Comparison of ENCODE assay signal across 9 cellular contexts in genomic region chr5:132295505-132296411, GRCh38. TPM values are rescaled to one million over a fixed set of nuclear protein-coding genes. Genes with fewer than 3 reads are reported as not detected.
DNase-seq lines count a peak whose midpoint lies in the region; ATAC-seq and TF ChIP-seq lines count a peak whose summit lies in the region.
"Had no signal": no experiment of that assay in that cellular context is flagged by ENCODE, and none has a peak within 500 bp of the region (broad histone marks: within the 10 kb centered on the region; RNA-seq: fewer than 3 reads in every experiment).

No MANE protein-coding gene starts in this region.

- ATAC-seq in activated CD8-positive, alpha-beta T cell treated with anti-CD3 and anti-CD28 coated beads, Interleukin-2, amount 10 ng/mL, durations not matched to agents 7 days and 5 days = no peak
- ATAC-seq in foreskin keratinocyte = no peak
- no peak for ATAC-seq in stimulated activated effector memory CD8-positive, alpha-beta T cell treated with anti-CD3 and anti-CD28 coated beads, Interleukin-12 subunit alpha, Interleukin-12 subunit beta, amount 100 ng/mL, for 72 hours

- H3K9me3 Mint-ChIP-seq in T-helper 1 cell treated with Interleukin-12 subunit alpha and Interleukin-12 subunit beta and Interleukin-4 antibody, amounts not matched to agents 30 μg/mL and 1 μg/mL, for 36 hours = no peaks in the 10 kb centered on the region
- H3K9me3 Mint-ChIP-seq in activated CD8-positive, alpha-beta T cell treated with anti-CD3 and anti-CD28 coated beads, Interleukin-2, amount 10 ng/mL, durations not matched to agents 7 days and 5 days (ENCODE audit: insufficient read depth) = no peaks in the 10 kb centered on the region
- no peaks in the 10 kb centered on the region for H3K9me3 Mint-ChIP-seq in stimulated activated effector memory CD8-positive, alpha-beta T cell treated with anti-CD3 and anti-CD28 coated beads, Interleukin-12 subunit alpha, Interleukin-12 subunit beta, amount 100 ng/mL, for 72 hours

- H3K27me3 ChIP-seq in foreskin keratinocyte = no peaks in the 10 kb centered on the region

- H3K4me1 ChIP-seq in foreskin keratinocyte = peaks cover 13% of the 10 kb centered on the region

- H3K36me3 Mint-ChIP-seq in T-helper 1 cell treated with Interleukin-12 subunit alpha and Interleukin-12 subunit beta and Interleukin-4 antibody, amounts not matched to agents 30 μg/mL and 1 μg/mL, for 36 hours (ENCODE audit: low read depth) = no peaks in the 10 kb centered on the region
- H3K36me3 Mint-ChIP-seq in activated CD8-positive, alpha-beta T cell treated with anti-CD3 and anti-CD28 coated beads, Interleukin-2, amount 10 ng/mL, durations not matched to agents 7 days and 5 days (ENCODE audit: low read depth) = no peaks in the 10 kb centered on the region
- H3K36me3 Mint-ChIP-seq in stimulated activated effector memory CD8-positive, alpha-beta T cell treated with anti-CD3 and anti-CD28 coated beads, Interleukin-12 subunit alpha, Interleukin-12 subunit beta, amount 100 ng/mL, for 72 hours = peaks cover 10% of the 10 kb centered on the region

- CTCF ChIA-PET in activated CD8-positive, alpha-beta T cell treated with anti-CD3 and anti-CD28 coated beads, Interleukin-2, amount 10 ng/mL, durations not matched to agents 7 days and 5 days (lab: Charles Lee) = interaction anchor here (1.8 kb wide), 1 partner anchor 57 kb away, joined by 5 read pairs; no protein-coding TSS in a partner anchor

- H3K27me3 Mint-ChIP-seq in T-helper 1 cell treated with Interleukin-12 subunit alpha and Interleukin-12 subunit beta and Interleukin-4 antibody, amounts not matched to agents 30 μg/mL and 1 μg/mL, for 36 hours (ENCODE audit: low read depth) = peaks cover 9% of the 10 kb centered on the region
- peaks cover 5% of the 10 kb centered on the region for H3K27me3 Mint-ChIP-seq in activated CD8-positive, alpha-beta T cell treated with anti-CD3 and anti-CD28 coated beads, Interleukin-2, amount 10 ng/mL, durations not matched to agents 7 days and 5 days (ENCODE audit: low read depth)

- POLR2A ChIA-PET in activated CD8-positive, alpha-beta T cell treated with anti-CD3 and anti-CD28 coated beads, Interleukin-2, amount 10 ng/mL, durations not matched to agents 7 days and 5 days (lab: Charles Lee) = interaction anchor here (0.7 kb wide), 1 partner anchor 1574 kb away, joined by 3 read pairs; no protein-coding TSS in a partner anchor

- no peak for DNase-seq in T-helper 1 cell
- no peak for DNase-seq in activated CD8-positive, alpha-beta T cell treated with anti-CD3 and anti-CD28 coated beads, Interleukin-2, amount 10 ng/mL, durations not matched to agents 7 days and 5 days
- no peak for DNase-seq in foreskin keratinocyte
- DNase-seq in stimulated activated effector memory CD8-positive, alpha-beta T cell treated with anti-CD3 and anti-CD28 coated beads, Interleukin-12 subunit alpha, Interleukin-12 subunit beta, amount 100 ng/mL, for 72 hours (ENCODE audit: low spot score in 2 of 2) = no peak
- no peak for DNase-seq in NCI-H524 (lab: John Stamatoyannopoulos, UW)
- DNase-seq in activated CD4-positive, alpha-beta T cell treated with anti-CD3 and anti-CD28 coated beads, Interleukin-2, amount 50 U/mL, for 1 hour = no peak
- no peak for DNase-seq in mucosa of gallbladder (ENCODE audit: low spot score)

- peaks cover 26% of the 10 kb centered on the region for H3K4me1 Mint-ChIP-seq in T-helper 1 cell treated with Interleukin-12 subunit alpha and Interleukin-12 subunit beta and Interleukin-4 antibody, amounts not matched to agents 30 μg/mL and 1 μg/mL, for 36 hours (ENCODE audit: low read depth)
- peaks cover 23% of the 10 kb centered on the region for H3K4me1 Mint-ChIP-seq in activated CD8-positive, alpha-beta T cell treated with anti-CD3 and anti-CD28 coated beads, Interleukin-2, amount 10 ng/mL, durations not matched to agents 7 days and 5 days (ENCODE audit: low read depth)
- peaks cover 36% of the 10 kb centered on the region for H3K4me1 Mint-ChIP-seq in stimulated activated effector memory CD8-positive, alpha-beta T cell treated with anti-CD3 and anti-CD28 coated beads, Interleukin-12 subunit alpha, Interleukin-12 subunit beta, amount 100 ng/mL, for 72 hours

- H3K27ac ChIP-seq in foreskin keratinocyte = peak overlapping the region; percentile 13
- H3K27ac ChIP-seq: C4-2B had no signal

- H3K4me3 Mint-ChIP-seq in T-helper 1 cell treated with Interleukin-12 subunit alpha and Interleukin-12 subunit beta and Interleukin-4 antibody, amounts not matched to agents 30 μg/mL and 1 μg/mL, for 36 hours = peak overlapping the region; percentile 90
- peak overlapping the region; percentile 86 for H3K4me3 Mint-ChIP-seq in activated CD8-positive, alpha-beta T cell treated with anti-CD3 and anti-CD28 coated beads, Interleukin-2, amount 10 ng/mL, durations not matched to agents 7 days and 5 days
- H3K4me3 Mint-ChIP-seq in stimulated activated effector memory CD8-positive, alpha-beta T cell treated with anti-CD3 and anti-CD28 coated beads, Interleukin-12 subunit alpha, Interleukin-12 subunit beta, amount 100 ng/mL, for 72 hours = peak overlapping the region; percentile 93

- H3K27ac Mint-ChIP-seq in T-helper 1 cell treated with Interleukin-12 subunit alpha and Interleukin-12 subunit beta and Interleukin-4 antibody, amounts not matched to agents 30 μg/mL and 1 μg/mL, for 36 hours = peak overlapping the region; percentile 59
- no peak overlapping the region for H3K27ac Mint-ChIP-seq in activated CD8-positive, alpha-beta T cell treated with anti-CD3 and anti-CD28 coated beads, Interleukin-2, amount 10 ng/mL, durations not matched to agents 7 days and 5 days
- H3K27ac Mint-ChIP-seq in stimulated activated effector memory CD8-positive, alpha-beta T cell treated with anti-CD3 and anti-CD28 coated beads, Interleukin-12 subunit alpha, Interleukin-12 subunit beta, amount 100 ng/mL, for 72 hours = no peak overlapping the region

- TF ChIP-seq CTCF in foreskin keratinocyte (conservative IDR thresholded peaks at IDR 0.05) = no peak

RNA-seq across cellular contexts. Expression of gene SLC22A4, which starts 1.6 kb away (rescaled TPM):
- not detected for total RNA-seq in activated CD8-positive, alpha-beta T cell treated with anti-CD3 and anti-CD28 coated beads, Interleukin-2, amount 10 ng/mL, durations not matched to agents 7 days and 5 days
- total RNA-seq in foreskin keratinocyte = 1.4 and 1.7 TPM in 2 replicates
- polyA plus RNA-seq in foreskin keratinocyte = 0.87 and 1.4 TPM in 2 replicates
- 0.37 TPM for total RNA-seq in mucosa of gallbladder

RNA-seq across cellular contexts. Expression of gene PDLIM4, which starts 38.3 kb away (rescaled TPM):
- not detected for total RNA-seq in activated CD8-positive, alpha-beta T cell treated with anti-CD3 and anti-CD28 coated beads, Interleukin-2, amount 10 ng/mL, durations not matched to agents 7 days and 5 days
- total RNA-seq in foreskin keratinocyte = 95.2 and 115 TPM in 2 replicates
- 162 and 190 TPM in 2 replicates for polyA plus RNA-seq in foreskin keratinocyte
- 20.7 TPM for total RNA-seq in mucosa of gallbladder

Comparison
In these comparisons a context has a peak if more than half of its experiments do, and no peak if none do; other contexts are left out.
1. RNA of gene PDLIM4, which starts 38.3 kb away (total RNA-seq): 95.2 to 115 TPM in foreskin keratinocyte and 20.7 TPM in mucosa of gallbladder (single experiment); not detected in activated CD8-positive, alpha-beta T cell treated with anti-CD3 and anti-CD28 coated beads, Interleukin-2, amount 10 ng/mL, durations not matched to agents 7 days and 5 days; every median in the first group is over 10 times any median in the second.
2. Peak in every context shown above with its lines, with median percentiles within 50 percentile points of each other: H3K4me3 Mint-ChIP-seq.